Comparison of ENCODE assay signal across 10 cellular contexts in genomic region chr11:133894956-133895549, GRCh38. TPM values are rescaled to one million over a fixed set of nuclear protein-coding genes. Genes with fewer than 3 reads are reported as not detected.
DNase-seq lines count a peak whose midpoint lies in the region; ATAC-seq and TF ChIP-seq lines count a peak whose summit lies in the region.
"Had no signal": no experiment of that assay in that cellular context is flagged by ENCODE, and none has a peak within 500 bp of the region (broad histone marks: within the 10 kb centered on the region; RNA-seq: fewer than 3 reads in every experiment).

No MANE protein-coding gene starts in this region.

- H3K4me1 Mint-ChIP-seq in mesothelial cell of epicardium = peaks cover 11% of the 10 kb centered on the region
- H3K4me1 Mint-ChIP-seq in activated T-cell treated with anti-CD3 and anti-CD28 coated beads, Interleukin-2, amount 50 U/mL, for 72 hours (ENCODE audit: low read depth) = no peaks in the 10 kb centered on the region

- no peaks in the 10 kb centered on the region for H3K36me3 Mint-ChIP-seq in mesothelial cell of epicardium
- no peaks in the 10 kb centered on the region for H3K36me3 Mint-ChIP-seq in activated T-cell treated with anti-CD3 and anti-CD28 coated beads, Interleukin-2, amount 50 U/mL, for 72 hours (ENCODE audit: insufficient read depth in 2 of 2)

- H3K27me3 ChIP-seq in HUES6 (ENCODE audit: control insufficient read depth, insufficient read depth, low read length) = no peaks in the 10 kb centered on the region

- H3K9ac ChIP-seq in HUES6 (ENCODE audit: low read length) = peak overlapping the region; percentile 21

- H3K4me3 Mint-ChIP-seq in mesothelial cell of epicardium = no peak overlapping the region
- no peak overlapping the region for H3K4me3 Mint-ChIP-seq in activated T-cell treated with anti-CD3 and anti-CD28 coated beads, Interleukin-2, amount 50 U/mL, for 72 hours

- H3K4me1 ChIP-seq in HUES6 (ENCODE audit: control insufficient read depth, insufficient read depth, low read length) = peaks cover 41% of the 10 kb centered on the region

- peaks cover 13% of the 10 kb centered on the region for H3K36me3 ChIP-seq in HUES6 (ENCODE audit: control insufficient read depth, insufficient read depth, low read length)

- H3K27ac Mint-ChIP-seq in mesothelial cell of epicardium = peak overlapping the region; percentile 32
- H3K27ac Mint-ChIP-seq in activated T-cell treated with anti-CD3 and anti-CD28 coated beads, Interleukin-2, amount 50 U/mL, for 72 hours = no peak overlapping the region

- DNase-seq in mesothelial cell of epicardium (ENCODE audit: low spot score in 2 of 2, unreplicated experiment in 2 of 2) (peak in 1 of 2 experiments; percentile 45), NOMO-1 treated with DMSO at 0.1 percent for 48 hours (lab: John Stamatoyannopoulos, UW; ENCODE audit: unreplicated experiment) (no peak), SKM-1 (lab: John Stamatoyannopoulos, UW; ENCODE audit: unreplicated experiment) (no peak), NCI-H1092 treated with DMSO at 0.1 percent for 48 hours (lab: John Stamatoyannopoulos, UW) (no peak)
- DNase-seq in activated T-cell treated with anti-CD3 and anti-CD28 coated beads, Interleukin-2, amount 50 U/mL, for 72 hours = no peak
- DNase-seq: anterior cingulate cortex, NCI-H345 had no signal

- TF ChIP-seq CTCF in mesothelial cell of epicardium (IDR thresholded peaks at IDR 0.05; ENCODE audit: unreplicated experiment) = no peak

- peaks cover 18% of the 10 kb centered on the region for H3K27me3 Mint-ChIP-seq in mesothelial cell of epicardium (ENCODE audit: low read depth)
- H3K27me3 Mint-ChIP-seq in activated T-cell treated with anti-CD3 and anti-CD28 coated beads, Interleukin-2, amount 50 U/mL, for 72 hours (ENCODE audit: low read depth) = peaks cover 21% of the 10 kb centered on the region

- no peaks in the 10 kb centered on the region for H3K9me3 ChIP-seq in HUES6 (ENCODE audit: control insufficient read depth, insufficient read depth, low read depth, low read length)

- ATAC-seq in GM18511 (IDR thresholded peaks at IDR 0.05; ENCODE audit: unreplicated experiment) (peak; percentile 67), GM21717 (IDR thresholded peaks at IDR 0.05; ENCODE audit: unreplicated experiment) (peak; percentile 58)
- ATAC-seq in activated T-cell treated with anti-CD3 and anti-CD28 coated beads, Interleukin-2, amount 50 U/mL, for 72 hours (replicated peaks in 1 of 2) = no peak

- H3K9me3 Mint-ChIP-seq in mesothelial cell of epicardium = no peaks in the 10 kb centered on the region
- no peaks in the 10 kb centered on the region for H3K9me3 Mint-ChIP-seq in activated T-cell treated with anti-CD3 and anti-CD28 coated beads, Interleukin-2, amount 50 U/mL, for 72 hours

- H3K27ac ChIP-seq in HUES6 (ENCODE audit: low read depth, low read length) = no peak overlapping the region; the same call in 1 of the 2 replicates

- H3K4me3 ChIP-seq in HUES6 (ENCODE audit: low read depth, low read length) = no peak overlapping the region

RNA-seq across cellular contexts. Expression of gene SPATA19, which starts 49.7 kb away (rescaled TPM):
- total RNA-seq in mesothelial cell of epicardium = not detected in 3 replicates
- not detected for total RNA-seq in activated T-cell treated with anti-CD3 and anti-CD28 coated beads, Interleukin-2, amount 50 U/mL, for 72 hours

Comparison
In these comparisons a context has a peak if more than half of its experiments do, and no peak if none do; other contexts are left out.
1. ATAC-seq: peak in GM18511 (single experiment) and GM21717 (single experiment); none in activated T-cell treated with anti-CD3 and anti-CD28 coated beads, Interleukin-2, amount 50 U/mL, for 72 hours (0 of 2).